Comparison of ENCODE assay signal across 9 cellular contexts in the genomic region with DNA sequence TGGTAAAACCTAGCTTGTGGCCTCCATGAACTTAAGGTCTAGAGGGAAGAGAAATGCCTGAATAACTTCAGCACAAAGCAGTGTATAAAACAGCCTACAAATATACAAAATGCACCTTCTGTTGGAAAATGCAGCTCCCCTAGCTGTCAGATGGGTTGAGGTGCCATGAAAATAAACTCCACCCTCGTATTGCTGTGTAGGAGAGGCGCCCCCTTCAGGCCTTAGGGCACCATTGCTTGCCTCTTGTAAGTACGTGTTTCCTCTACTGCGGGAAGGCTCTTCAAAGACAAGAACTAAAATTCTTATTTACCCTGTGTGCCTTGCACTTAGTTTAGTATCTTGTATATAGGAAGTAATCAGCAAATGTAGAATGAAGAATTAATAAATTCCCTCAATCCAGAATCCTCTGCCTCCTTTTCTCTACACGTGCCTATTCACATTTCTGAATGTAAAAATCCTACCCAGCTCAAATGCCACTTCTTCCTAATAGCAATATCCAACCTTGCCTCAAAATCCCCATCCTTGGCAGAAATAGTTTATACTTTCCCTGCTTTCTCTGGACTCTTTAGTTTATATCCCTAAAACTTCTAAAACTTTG.
A peak's percentile ranks its signal among the peaks of the same experiment; 100 is the strongest.
DNase-seq lines count a peak whose midpoint lies in the region; ATAC-seq and TF ChIP-seq lines count a peak whose summit lies in the region.
"Had no signal": no experiment of that assay in that cellular context is flagged by ENCODE, and none has a peak within 500 bp of the region (broad histone marks: within the 10 kb centered on the region; RNA-seq: fewer than 3 reads in every experiment).

No MANE protein-coding gene starts in this region.

- H3K27me3 Mint-ChIP-seq in effector memory CD8-positive, alpha-beta T cell = no peaks in the 10 kb centered on the region

- DNase-seq in DMS53 (lab: John Stamatoyannopoulos, UW) (peak; percentile 91), PC-9 (peak in 1 of 2 experiments; percentile 29), epithelial cell of prostate (ENCODE audit: low read depth, low spot score) (peak; percentile 34), non-pigmented ciliary epithelial cell (ENCODE audit: low read depth) (peak; percentile 15), inferior parietal cortex (ENCODE audit: extremely low spot score) (no peak)
- DNase-seq in effector memory CD8-positive, alpha-beta T cell = no peak

- no peaks in the 10 kb centered on the region for H3K9me2 ChIP-seq in PC-9 (ENCODE audit: insufficient read depth)

- BruUV-seq in PC-9 (replicated peaks; lab: Mats Ljungman, UMichigan) = no TSS peak

- H3K79me2 ChIP-seq in PC-9 (ENCODE audit: low read depth) = no peaks in the 10 kb centered on the region

- no peaks in the 10 kb centered on the region for H3K9me3 Mint-ChIP-seq in effector memory CD8-positive, alpha-beta T cell
- H3K9me3 Mint-ChIP-seq: activated naive CD4-positive, alpha-beta T cell treated with anti-CD3 and anti-CD28 coated beads, Interleukin-2, amount 50 U/mL, for 72 hours had no signal

- H3K4me2 ChIP-seq in PC-9 = no peak overlapping the region

- no peaks in the 10 kb centered on the region for H3K36me3 ChIP-seq in PC-9 (ENCODE audit: low read depth)

- no peak overlapping the region for H3K4me3 ChIP-seq in PC-9

- no peaks in the 10 kb centered on the region for H3K27me3 ChIP-seq in PC-9 (ENCODE audit: insufficient read depth, low read depth)

- no peaks in the 10 kb centered on the region for H3K4me1 ChIP-seq in PC-9 (replicated peaks; ENCODE audit: insufficient read depth)

- CTCF ChIA-PET in PC-9 (lab: Charles Lee) = interaction anchor here (0.7 to 0.9 kb wide), 2 partner anchors 474 to 477 kb away, joined by 3 to 4 read pairs; no protein-coding TSS in a partner anchor

- H3K4me1 Mint-ChIP-seq in effector memory CD8-positive, alpha-beta T cell (ENCODE audit: low read depth in 2 of 2) = no peaks in the 10 kb centered on the region

- peak; percentile 59 for TF ChIP-seq CTCF in PC-9 (conservative IDR thresholded peaks at IDR 0.05)

- no peaks in the 10 kb centered on the region for H3K9me3 ChIP-seq in PC-9 (ENCODE audit: insufficient read depth, low read depth)

- POLR2A ChIA-PET in PC-9 (lab: Charles Lee; ENCODE audit: unreplicated experiment) = no interaction called here

- H4K20me1 ChIP-seq in PC-9 (ENCODE audit: insufficient read depth) = no peaks in the 10 kb centered on the region

- H3K27ac Mint-ChIP-seq in effector memory CD8-positive, alpha-beta T cell = no peak overlapping the region
- H3K27ac Mint-ChIP-seq: activated naive CD4-positive, alpha-beta T cell treated with anti-CD3 and anti-CD28 coated beads, Interleukin-2, amount 50 U/mL, for 72 hours had no signal

- H3K4me3 Mint-ChIP-seq in effector memory CD8-positive, alpha-beta T cell = no peak overlapping the region

- H3F3A ChIP-seq in PC-9 (ENCODE audit: insufficient read depth, low read depth) = no peaks in the 10 kb centered on the region

- peak; percentile 53 for ATAC-seq in GM19328 (IDR thresholded peaks at IDR 0.05; ENCODE audit: unreplicated experiment)
- peak; percentile 91 for ATAC-seq in HG03457 (IDR thresholded peaks at IDR 0.05; ENCODE audit: unreplicated experiment)
- no peak for ATAC-seq in effector memory CD8-positive, alpha-beta T cell (replicated peaks)
- ATAC-seq: activated naive CD4-positive, alpha-beta T cell treated with anti-CD3 and anti-CD28 coated beads, Interleukin-2, amount 50 U/mL, for 72 hours had no signal

- H3K36me3 Mint-ChIP-seq in effector memory CD8-positive, alpha-beta T cell (ENCODE audit: insufficient read depth) = no peaks in the 10 kb centered on the region
- H3K36me3 Mint-ChIP-seq: activated naive CD4-positive, alpha-beta T cell treated with anti-CD3 and anti-CD28 coated beads, Interleukin-2, amount 50 U/mL, for 72 hours had no signal

- H3K27ac ChIP-seq in PC-9 (no peak overlapping the region), epithelial cell of prostate (no peak overlapping the region)

- intact Hi-C loops in PC-9 (cut with micrococcal nuclease; ENCODE audit: unreplicated experiment) = loop anchor here (1.0 kb wide), 1 partner anchor 473 kb away; no protein-coding TSS in a partner anchor

- no peak overlapping the region for H2AFZ ChIP-seq in PC-9

Comparison
In these comparisons a context has a peak if more than half of its experiments do, and no peak if none do; other contexts are left out.
1. DNase-seq: peak in DMS53 (single experiment), epithelial cell of prostate (single experiment) and non-pigmented ciliary epithelial cell (single experiment); none in inferior parietal cortex (single experiment) and effector memory CD8-positive, alpha-beta T cell (0 of 3).